ENCODE assay signal across 15 cellular contexts in genomic region chr5:142059304-142059940, GRCh38. TPM values are rescaled to one million over a fixed set of nuclear protein-coding genes. Genes with fewer than 3 reads are reported as not detected.
DNase-seq lines count a peak whose midpoint lies in the region; ATAC-seq and TF ChIP-seq lines count a peak whose summit lies in the region.
"Had no signal": no experiment of that assay in that cellular context is flagged by ENCODE, and none has a peak within 500 bp of the region (broad histone marks: within the 10 kb centered on the region; RNA-seq: fewer than 3 reads in every experiment).

No MANE protein-coding gene starts in this region.

- no peaks in the 10 kb centered on the region for H3K27me3 Mint-ChIP-seq in neural progenitor cell (ENCODE audit: insufficient read depth, low read depth)
- H3K27me3 Mint-ChIP-seq in Caco-2 (ENCODE audit: insufficient read depth, unreplicated experiment), result no peaks in the 10 kb centered on the region

- BruUV-seq in Caco-2 (replicated peaks; lab: Mats Ljungman, UMichigan), result no TSS peak

- CTCF ChIA-PET in Caco-2 (lab: Charles Lee), result no interaction called here

- no peak for ATAC-seq in activated naive CD4-positive, alpha-beta T cell treated with anti-CD3 and anti-CD28 coated beads, Interleukin-2, amount 50 U/mL, for 72 hours
- ATAC-seq: activated CD4-positive, CD25-positive, alpha-beta regulatory T cell treated with anti-CD3 and anti-CD28 coated beads, Interleukin-2, amount 50 U/mL, for 24 hours; Panc1 had no signal

- H3K9me3 Mint-ChIP-seq in neural progenitor cell (no peaks in the 10 kb centered on the region), Caco-2 (ENCODE audit: unreplicated experiment) (no peaks in the 10 kb centered on the region)
- no peaks in the 10 kb centered on the region for H3K9me3 Mint-ChIP-seq in activated naive CD4-positive, alpha-beta T cell treated with anti-CD3 and anti-CD28 coated beads, Interleukin-2, amount 50 U/mL, for 72 hours
- H3K9me3 Mint-ChIP-seq: activated naive CD4-positive, alpha-beta T cell treated with anti-CD3 and anti-CD28 coated beads for 36 hours; immature natural killer cell had no signal

- H3K27ac ChIP-seq in OCI-LY1 (ENCODE audit: low read depth, low read length, poor library complexity, severe bottlenecking) (no peak overlapping the region), neural progenitor cell (no peak overlapping the region)
- H3K27ac ChIP-seq: transverse colon had no signal

- no peaks in the 10 kb centered on the region for H3K9me2 ChIP-seq in OCI-LY1 (ENCODE audit: low read depth, low read length)

- H3K9me3 ChIP-seq in OCI-LY1 (ENCODE audit: low read length), result no peaks in the 10 kb centered on the region
- no peaks in the 10 kb centered on the region for H3K9me3 ChIP-seq in neural progenitor cell (ENCODE audit: low read depth)
- no peaks in the 10 kb centered on the region for H3K9me3 ChIP-seq in Caco-2
- H3K9me3 ChIP-seq: transverse colon had no signal

- 0 out of 2 replicates have a peak, but pooled peaks have one; percentile 5 for TF ChIP-seq CTCF in OCI-LY1 (IDR thresholded peaks at IDR 0.05; ENCODE audit: low read length)
- TF ChIP-seq CTCF in epithelial cell of proximal tubule (conservative IDR thresholded peaks at IDR 0.05; ENCODE audit: low read depth, low read length), result peak; percentile 37
- TF ChIP-seq CTCF in neural progenitor cell (IDR thresholded peaks at IDR 0.05), result no peak
- TF ChIP-seq CTCF in Caco-2 (IDR thresholded peaks at IDR 0.05; ENCODE audit: insufficient read depth in 1 of 2, low read depth in 1 of 2, low read length in 1 of 2, severe bottlenecking in 1 of 2, unreplicated experiment in 1 of 2), result no peak

- no peak overlapping the region for H3K4me3 ChIP-seq in OCI-LY1 (ENCODE audit: low read depth, low read length, poor library complexity, severe bottlenecking)
- H3K4me3 ChIP-seq in epithelial cell of proximal tubule (ENCODE audit: low read depth, low read length), result no peak overlapping the region
- H3K4me3 ChIP-seq in neural progenitor cell, result no peak overlapping the region
- H3K4me3 ChIP-seq in Caco-2 (ENCODE audit: low read depth, low read length), result no peak overlapping the region
- H3K4me3 ChIP-seq: transverse colon had no signal

- H3K4me3 Mint-ChIP-seq in neural progenitor cell, result no peak overlapping the region
- no peak overlapping the region for H3K4me3 Mint-ChIP-seq in Caco-2 (ENCODE audit: unreplicated experiment)
- H3K4me3 Mint-ChIP-seq: activated naive CD4-positive, alpha-beta T cell treated with anti-CD3 and anti-CD28 coated beads for 36 hours; immature natural killer cell had no signal

- H3K27me3 ChIP-seq in OCI-LY1 (ENCODE audit: insufficient read depth, low read length) (no peaks in the 10 kb centered on the region), neural progenitor cell (no peaks in the 10 kb centered on the region), Caco-2 (replicated peaks; ENCODE audit: control insufficient read depth, insufficient read depth, low read length) (no peaks in the 10 kb centered on the region)
- H3K27me3 ChIP-seq: transverse colon had no signal

- POLR2A ChIA-PET in Caco-2 (lab: Charles Lee), result no interaction called here

- H4K20me1 ChIP-seq in OCI-LY1 (ENCODE audit: insufficient read depth, low read length), result no peaks in the 10 kb centered on the region
- no peaks in the 10 kb centered on the region for H4K20me1 ChIP-seq in neural progenitor cell (ENCODE audit: low read depth)

- intact Hi-C loops in Caco-2 (cut with micrococcal nuclease; ENCODE audit: unreplicated experiment), result no loop called here

- H3K79me2 ChIP-seq in OCI-LY1 (ENCODE audit: insufficient read depth, low read length) (no peaks in the 10 kb centered on the region), neural progenitor cell (ENCODE audit: low read depth) (no peaks in the 10 kb centered on the region)

- H3F3A ChIP-seq in OCI-LY1 (ENCODE audit: insufficient read depth, low read length), result no peaks in the 10 kb centered on the region
- H3F3A ChIP-seq in neural progenitor cell (ENCODE audit: low read depth), result peaks cover 11% of the 10 kb centered on the region

- no peaks in the 10 kb centered on the region for H3K36me3 ChIP-seq in OCI-LY1 (ENCODE audit: insufficient read depth, low read length)
- no peaks in the 10 kb centered on the region for H3K36me3 ChIP-seq in neural progenitor cell
- H3K36me3 ChIP-seq in Caco-2 (ENCODE audit: control insufficient read depth, insufficient read depth, low read length), result no peaks in the 10 kb centered on the region
- H3K36me3 ChIP-seq: transverse colon had no signal

- H2AFZ ChIP-seq in OCI-LY1 (ENCODE audit: low read length) (no peak overlapping the region), neural progenitor cell (replicated peaks) (no peak overlapping the region)

- DNase-seq in GM04503 (ENCODE audit: low read depth) (peak; percentile 44), epithelial cell of proximal tubule (ENCODE audit: low read depth) (no peak), neural progenitor cell (ENCODE audit: low spot score) (no peak), medulla oblongata (ENCODE audit: extremely low spot score) (no peak), Caco-2 (no peak), NCI-H1048 (lab: John Stamatoyannopoulos, UW) (no peak)
- DNase-seq in activated naive CD4-positive, alpha-beta T cell treated with anti-CD3 and anti-CD28 coated beads, Interleukin-2, amount 50 U/mL, for 72 hours (ENCODE audit: low spot score in 2 of 2), result no peak
- DNase-seq: activated naive CD4-positive, alpha-beta T cell treated with anti-CD3 and anti-CD28 coated beads for 36 hours; effector CD4-positive, alpha-beta T cell; immature natural killer cell; NCI-H1105 treated with DMSO at 0.1 percent for 48 hours; transverse colon had no signal

- H3K36me3 Mint-ChIP-seq in neural progenitor cell, result no peaks in the 10 kb centered on the region
- H3K36me3 Mint-ChIP-seq in activated naive CD4-positive, alpha-beta T cell treated with anti-CD3 and anti-CD28 coated beads, Interleukin-2, amount 50 U/mL, for 72 hours, result no peaks in the 10 kb centered on the region
- H3K36me3 Mint-ChIP-seq in Caco-2 (ENCODE audit: insufficient read depth, unreplicated experiment), result no peaks in the 10 kb centered on the region
- H3K36me3 Mint-ChIP-seq: immature natural killer cell had no signal

- H3K4me1 ChIP-seq in OCI-LY1 (ENCODE audit: insufficient read depth, low read length, severe bottlenecking) (no peaks in the 10 kb centered on the region), neural progenitor cell (peaks cover 10% of the 10 kb centered on the region), Caco-2 (no peaks in the 10 kb centered on the region)

- H3K4me1 Mint-ChIP-seq in neural progenitor cell, result peaks cover 35% of the 10 kb centered on the region
- no peaks in the 10 kb centered on the region for H3K4me1 Mint-ChIP-seq in Caco-2 (ENCODE audit: low read depth, unreplicated experiment)

- H3K9ac ChIP-seq in OCI-LY1 (ENCODE audit: low read length), result no peak overlapping the region
- no peak overlapping the region for H3K9ac ChIP-seq in neural progenitor cell

- H3K4me2 ChIP-seq in OCI-LY1 (ENCODE audit: low read length) (no peak overlapping the region), neural progenitor cell (no peak overlapping the region)

- peak overlapping the region; percentile 60 for H3K27ac Mint-ChIP-seq in neural progenitor cell
- H3K27ac Mint-ChIP-seq in activated naive CD4-positive, alpha-beta T cell treated with anti-CD3 and anti-CD28 coated beads, Interleukin-2, amount 50 U/mL, for 72 hours, result no peak overlapping the region
- no peak overlapping the region for H3K27ac Mint-ChIP-seq in Caco-2 (ENCODE audit: unreplicated experiment)
- H3K27ac Mint-ChIP-seq: activated naive CD4-positive, alpha-beta T cell treated with anti-CD3 and anti-CD28 coated beads for 36 hours; immature natural killer cell had no signal

RNA-seq across cellular contexts. Expression of gene GNPDA1, which starts 46.6 kb away (rescaled TPM):
- total RNA-seq in epithelial cell of proximal tubule (50.7 and 79.1 TPM in 2 replicates), neural progenitor cell (ENCODE audit: low replicate concordance) (89.8 and 115 TPM in 2 replicates), Caco-2 (2022) (61.3 and 70.9 TPM in 2 replicates)
- 100 to 1,000 TPM; 162 to 166 TPM for total RNA-seq in activated naive CD4-positive, alpha-beta T cell treated with anti-CD3 and anti-CD28 coated beads, Interleukin-2, amount 50 U/mL, for 72 hours

RNA-seq across cellular contexts. Expression of gene NDFIP1, which starts 49.2 kb away (rescaled TPM):
- total RNA-seq in epithelial cell of proximal tubule, result 55.8 and 57.0 TPM in 2 replicates
- 32.5 and 39.4 TPM in 2 replicates for total RNA-seq in neural progenitor cell (ENCODE audit: low replicate concordance)
- 10 to 100 TPM; 70.5 to 92.3 TPM for total RNA-seq in activated naive CD4-positive, alpha-beta T cell treated with anti-CD3 and anti-CD28 coated beads, Interleukin-2, amount 50 U/mL, for 72 hours
- 49.0 and 51.6 TPM in 2 replicates for total RNA-seq in Caco-2 (2022)

Comparison
In these comparisons a context has a peak if more than half of its experiments do, and no peak if none do; other contexts are left out.
1. CTCF ChIP-seq: peak in OCI-LY1 (single experiment) and epithelial cell of proximal tubule (single experiment); none in neural progenitor cell (single experiment) and Caco-2 (0 of 2).